ENCODE assay signal across 15 cellular contexts in the genomic region with DNA sequence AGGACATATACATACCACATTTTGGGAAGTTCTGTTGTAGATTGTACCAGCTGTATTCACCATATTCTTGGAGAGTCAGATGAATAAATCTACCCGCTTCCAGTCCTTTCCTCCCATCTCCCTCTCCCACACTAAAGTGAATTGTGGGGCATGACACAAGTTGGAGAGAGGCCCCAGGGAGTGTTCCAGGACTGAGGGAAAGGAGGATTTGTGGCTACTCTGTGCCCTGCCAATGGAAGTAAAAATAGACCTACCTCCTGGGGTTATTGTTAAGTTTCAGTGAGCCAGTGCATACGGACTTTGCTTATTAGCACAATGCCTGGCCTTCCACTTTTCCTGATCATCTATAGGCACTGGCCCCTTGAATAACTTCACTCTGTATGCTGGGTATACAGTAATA.
"Had no signal": no experiment of that assay in that cellular context is flagged by ENCODE, and none has a peak within 500 bp of the region (broad histone marks: within the 10 kb centered on the region; RNA-seq: fewer than 3 reads in every experiment).

No MANE protein-coding gene starts in this region.

- H3K27me3 ChIP-seq: gastrocnemius medialis, hepatocyte, left lung had no signal

- H2AFZ ChIP-seq: hepatocyte had no signal

- H3K27ac Mint-ChIP-seq: activated CD4-positive, alpha-beta T cell treated with anti-CD3 and anti-CD28 coated beads, Interleukin-2, amount 10 ng/mL, durations not matched to agents 7 days and 5 days; effector memory CD8-positive, alpha-beta T cell; stimulated activated effector memory CD8-positive, alpha-beta T cell treated with anti-CD3 and anti-CD28 coated beads, Interleukin-12 subunit alpha, Interleukin-12 subunit beta, amount 100 ng/mL, for 72 hours had no signal

- H3K36me3 ChIP-seq: gastrocnemius medialis, left lung had no signal

- H3K27me3 Mint-ChIP-seq: activated CD4-positive, alpha-beta T cell treated with anti-CD3 and anti-CD28 coated beads, Interleukin-2, amount 10 ng/mL, durations not matched to agents 7 days and 5 days; activated naive CD8-positive, alpha-beta T cell treated with anti-CD3 and anti-CD28 coated beads, Interleukin-2, amount 10 ng/mL, durations not matched to agents 7 days and 5 days; brain; central memory CD8-positive, alpha-beta T cell; effector memory CD8-positive, alpha-beta T cell had no signal

- DNase-seq: activated CD4-positive, alpha-beta T cell treated with anti-CD3 and anti-CD28 coated beads, Interleukin-2, amount 10 ng/mL, durations not matched to agents 7 days and 5 days; activated CD4-positive, CD25-positive, alpha-beta regulatory T cell; activated naive CD4-positive, alpha-beta T cell; activated naive CD8-positive, alpha-beta T cell treated with anti-CD3 and anti-CD28 coated beads, Interleukin-2, amount 10 ng/mL, durations not matched to agents 7 days and 5 days; dermis blood vessel endothelial cell; effector memory CD8-positive, alpha-beta T cell; gastrocnemius medialis; islet precursor cell; left lung; mesenchymal stem cell; trophoblast cell had no signal

- H3K27ac ChIP-seq: gastrocnemius medialis had no signal

- ATAC-seq: effector memory CD8-positive, alpha-beta T cell; gastrocnemius medialis; left lung; stimulated activated effector memory CD8-positive, alpha-beta T cell treated with anti-CD3 and anti-CD28 coated beads, Interleukin-12 subunit alpha, Interleukin-12 subunit beta, amount 100 ng/mL, for 72 hours had no signal

- H3K4me3 ChIP-seq: gastrocnemius medialis, hepatocyte, left lung had no signal

- H3K9me3 Mint-ChIP-seq: activated CD4-positive, alpha-beta T cell treated with anti-CD3 and anti-CD28 coated beads, Interleukin-2, amount 10 ng/mL, durations not matched to agents 7 days and 5 days; activated naive CD8-positive, alpha-beta T cell treated with anti-CD3 and anti-CD28 coated beads, Interleukin-2, amount 10 ng/mL, durations not matched to agents 7 days and 5 days; brain; central memory CD8-positive, alpha-beta T cell; effector memory CD8-positive, alpha-beta T cell; stimulated activated effector memory CD8-positive, alpha-beta T cell treated with anti-CD3 and anti-CD28 coated beads, Interleukin-12 subunit alpha, Interleukin-12 subunit beta, amount 100 ng/mL, for 72 hours had no signal

- H3K9me3 ChIP-seq: gastrocnemius medialis, left lung had no signal

- H3K4me3 Mint-ChIP-seq: activated CD4-positive, alpha-beta T cell treated with anti-CD3 and anti-CD28 coated beads, Interleukin-2, amount 10 ng/mL, durations not matched to agents 7 days and 5 days; activated naive CD8-positive, alpha-beta T cell treated with anti-CD3 and anti-CD28 coated beads, Interleukin-2, amount 10 ng/mL, durations not matched to agents 7 days and 5 days; brain; central memory CD8-positive, alpha-beta T cell; effector memory CD8-positive, alpha-beta T cell; stimulated activated effector memory CD8-positive, alpha-beta T cell treated with anti-CD3 and anti-CD28 coated beads, Interleukin-12 subunit alpha, Interleukin-12 subunit beta, amount 100 ng/mL, for 72 hours had no signal

- H3K36me3 Mint-ChIP-seq: brain; stimulated activated effector memory CD8-positive, alpha-beta T cell treated with anti-CD3 and anti-CD28 coated beads, Interleukin-12 subunit alpha, Interleukin-12 subunit beta, amount 100 ng/mL, for 72 hours had no signal
